ENCODE assay signal across 14 cellular contexts in the genomic region with DNA sequence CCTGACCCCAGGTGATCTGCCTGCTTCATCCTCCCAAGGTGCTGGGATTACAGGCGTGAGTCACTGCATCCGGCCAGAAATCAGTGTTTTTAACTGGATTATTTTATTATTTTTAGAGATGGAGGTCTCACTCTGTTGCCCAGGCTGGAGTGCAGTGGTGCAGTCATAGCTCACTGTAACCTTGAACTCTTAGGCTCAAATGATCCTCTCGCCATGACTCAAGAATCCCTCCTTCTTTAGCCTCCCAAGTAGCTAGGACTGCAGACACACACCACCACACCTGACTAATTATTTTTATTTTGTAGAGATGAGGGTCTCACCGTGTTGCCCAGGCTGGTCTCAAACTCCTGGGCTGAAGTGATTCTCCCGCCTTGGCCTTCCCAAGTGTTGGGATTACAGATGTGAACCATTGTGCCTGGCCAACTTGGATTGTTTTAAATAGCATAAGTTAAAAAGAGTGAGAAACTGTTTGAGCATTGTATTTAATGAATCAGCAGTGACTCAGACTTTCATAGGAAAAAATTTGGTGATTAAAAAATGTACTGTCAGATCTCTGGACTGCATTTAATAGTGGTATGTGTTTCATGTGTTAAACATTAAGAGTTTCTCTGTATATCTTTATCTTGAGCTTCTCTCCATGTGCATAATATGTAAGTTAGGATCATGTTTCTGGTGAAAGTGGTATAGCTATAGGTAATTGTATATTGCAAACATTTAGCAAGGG.
A peak's percentile ranks its signal among the peaks of the same experiment; 100 is the strongest.
DNase-seq lines count a peak whose midpoint lies in the region; ATAC-seq, FAIRE-seq and TF ChIP-seq lines count a peak whose summit lies in the region.
"Had no signal": no experiment of that assay in that cellular context is flagged by ENCODE, and none has a peak within 500 bp of the region (broad histone marks: within the 10 kb centered on the region; RNA-seq: fewer than 3 reads in every experiment).

No MANE protein-coding gene starts in this region.

- H3K9me3 ChIP-seq in astrocyte (ENCODE audit: insufficient read depth, low read depth, low read length) (no peaks in the 10 kb centered on the region), neuronal stem cell (replicated peaks in 1 of 2; ENCODE audit: control insufficient read depth in 2 of 2, insufficient read depth in 1 of 2, low read depth in 1 of 2, low read length in 2 of 2) (no peaks in the 10 kb centered on the region)

- peaks cover 5% of the 10 kb centered on the region for H3K36me3 Mint-ChIP-seq in astrocyte (ENCODE audit: low read depth, unreplicated experiment)

- no peak overlapping the region for H3K4ac ChIP-seq in neuronal stem cell (ENCODE audit: low read length)

- H3K27ac Mint-ChIP-seq in astrocyte (ENCODE audit: unreplicated experiment) = no peak overlapping the region
- H3K27ac Mint-ChIP-seq: CD8-positive, alpha-beta T cell had no signal

- H3K27ac ChIP-seq in astrocyte (ENCODE audit: low read depth, low read length) = peak overlapping the region; percentile 78
- no peak overlapping the region for H3K27ac ChIP-seq in neuronal stem cell (replicated peaks; ENCODE audit: low read length)
- H3K27ac ChIP-seq: WERI-Rb-1 had no signal

- H3K4me1 ChIP-seq in astrocyte (ENCODE audit: insufficient read depth, low read length) (peaks cover 23% of the 10 kb centered on the region), neuronal stem cell (ENCODE audit: control insufficient read depth in 2 of 2, insufficient read depth in 1 of 2, low read depth in 1 of 2, low read length in 2 of 2) (no peaks in the 10 kb centered on the region)

- no peak overlapping the region for H2BK15ac ChIP-seq in neuronal stem cell (ENCODE audit: low read length)

- H4K8ac ChIP-seq in neuronal stem cell (ENCODE audit: low read depth, low read length) = no peak overlapping the region

- ATAC-seq in HG03520 (IDR thresholded peaks at IDR 0.05; ENCODE audit: unreplicated experiment) = no peak
- ATAC-seq: CD8-positive, alpha-beta T cell had no signal

- no peaks in the 10 kb centered on the region for H4K20me1 ChIP-seq in astrocyte (ENCODE audit: insufficient read depth, low read length)

- peak; percentile 24 for DNase-seq in AG09319 (ENCODE audit: extremely low read depth, low read depth)
- DNase-seq in HPDE6-E6E7 (ENCODE audit: extremely low spot score) = peak; percentile 21
- DNase-seq in astrocyte (ENCODE audit: low read depth) = peak; percentile 85
- DNase-seq in foreskin melanocyte = peak; percentile 24
- DNase-seq in DMS79 (lab: John Stamatoyannopoulos, UW) = no peak
- no peak for DNase-seq in KBM-7
- no peak for DNase-seq in neuronal stem cell (ENCODE audit: low spot score)
- DNase-seq: CD8-positive, alpha-beta T cell; dorsolateral prefrontal cortex; NCI-H345; Right ventricle myocardium superior; WERI-Rb-1 had no signal

- H3K36me3 ChIP-seq in astrocyte (ENCODE audit: insufficient read depth, low read length) (no peaks in the 10 kb centered on the region), neuronal stem cell (replicated peaks in 1 of 2; ENCODE audit: control insufficient read depth in 2 of 2, insufficient read depth in 2 of 2, low read length in 2 of 2) (peaks cover 0 to 44% of the 10 kb centered on the region in 2 donors)

- H3K27me3 ChIP-seq in astrocyte (ENCODE audit: insufficient read depth, low read length) (no peaks in the 10 kb centered on the region), neuronal stem cell (ENCODE audit: control insufficient read depth in 3 of 3, insufficient read depth in 3 of 3, low read depth in 1 of 3, low read length in 3 of 3) (no peaks in the 10 kb centered on the region)
- H3K27me3 ChIP-seq: dorsolateral prefrontal cortex had no signal

- no CpG with 5 or more reads among the region's 5 CpGs for WGBS in neuronal stem cell (ENCODE audit: extremely low coverage in 2 of 2, insufficient read length in 2 of 2, insufficient replicate concordance in 1 of 2), 2 donors

- H3K4me3 Mint-ChIP-seq in astrocyte (ENCODE audit: unreplicated experiment) = no peak overlapping the region
- H3K4me3 Mint-ChIP-seq: CD8-positive, alpha-beta T cell had no signal

- peaks cover 24% of the 10 kb centered on the region for H3K4me1 Mint-ChIP-seq in astrocyte (ENCODE audit: low read depth, unreplicated experiment)

- H2AFZ ChIP-seq in astrocyte (ENCODE audit: low read depth, low read length) = no peak overlapping the region
- no peak overlapping the region for H2AFZ ChIP-seq in neuronal stem cell (ENCODE audit: low read length)

- H3K23ac ChIP-seq in neuronal stem cell (ENCODE audit: low read depth, low read length, poor library complexity) = no peak overlapping the region

- peaks cover 2% of the 10 kb centered on the region for H3K9me3 Mint-ChIP-seq in astrocyte (ENCODE audit: unreplicated experiment)

- no peak overlapping the region for H3K14ac ChIP-seq in neuronal stem cell (ENCODE audit: low read length)

- H3K9ac ChIP-seq in astrocyte (ENCODE audit: low read length) = peak overlapping the region; percentile 45
- no peak overlapping the region for H3K9ac ChIP-seq in neuronal stem cell (ENCODE audit: low read depth, low read length, poor library complexity)

- H2BK120ac ChIP-seq in neuronal stem cell (ENCODE audit: low read depth, low read length) = no peak overlapping the region

- H2AK5ac ChIP-seq in neuronal stem cell (ENCODE audit: low read depth, low read length) = no peak overlapping the region

- H3K79me2 ChIP-seq in astrocyte (ENCODE audit: insufficient read depth, low read length) = peaks cover 5% of the 10 kb centered on the region

- H2BK5ac ChIP-seq in neuronal stem cell (ENCODE audit: low read length) = no peak overlapping the region

- H3K18ac ChIP-seq in neuronal stem cell (ENCODE audit: low read length) = no peak overlapping the region

- no peak overlapping the region for H4K91ac ChIP-seq in neuronal stem cell (ENCODE audit: low read depth, low read length, poor library complexity)

- no peaks in the 10 kb centered on the region for H3K27me3 Mint-ChIP-seq in astrocyte (ENCODE audit: low read depth, unreplicated experiment)

- H3K4me2 ChIP-seq in astrocyte (ENCODE audit: low read length) = peak overlapping the region; percentile 53
- no peak overlapping the region for H3K4me2 ChIP-seq in neuronal stem cell (ENCODE audit: insufficient read depth, low read length, poor library complexity, severe bottlenecking)

- no peak overlapping the region for H2BK12ac ChIP-seq in neuronal stem cell (ENCODE audit: low read length)

- TF ChIP-seq CTCF in AG09319 (IDR thresholded peaks at IDR 0.05; ENCODE audit: low read depth, low read length) (no peak), astrocyte (IDR thresholded peaks at IDR 0.05; ENCODE audit: insufficient read depth, low read depth, low read length) (no peak)

- H3K79me1 ChIP-seq in neuronal stem cell (ENCODE audit: low read depth, low read length) = no peaks in the 10 kb centered on the region

- in situ Hi-C loops in KBM-7 (cut with MboI; ENCODE audit: low pct_unique_long_range_greater_than_20kb, low sequenced_read_pairs) = no loop called here

- FAIRE-seq in astrocyte (lab: Jason Lieb, UNC) = peak; percentile 97

- H3K4me3 ChIP-seq in astrocyte (ENCODE audit: insufficient read depth, low read depth, low read length) (no peak overlapping the region), neuronal stem cell (ENCODE audit: low read length in 2 of 2) (no peak overlapping the region)
- H3K4me3 ChIP-seq: skin epidermis had no signal

Comparison
In these comparisons a context has a peak if more than half of its experiments do, and no peak if none do; other contexts are left out.
1. DNase-seq: peak in AG09319 (single experiment), HPDE6-E6E7 (single experiment), astrocyte (single experiment) and foreskin melanocyte (single experiment); none in DMS79 (single experiment), KBM-7 (single experiment) and neuronal stem cell (single experiment).